Comparison of ENCODE assay signal across 2 cellular contexts in genomic region chr18:63318882-63319382, GRCh38.
TF ChIP-seq lines count a peak whose summit lies in the region.

No MANE protein-coding gene starts in this region.

TF ChIP-seq in SK-N-SH treated with all-trans-retinoic acid at 6 μM for 48 hours, 23 proteins besides CTCF, POLR2A, EP300 and RAD21 (continued from another document):
- TF ChIP-seq CREB5 (CRISPR knock-in tag; IDR thresholded peaks at IDR 0.05; ENCODE audit: low read depth): no peak
- TF ChIP-seq ZNF8 (CRISPR knock-in tag; IDR thresholded peaks at IDR 0.05): no peak
- TF ChIP-seq SNAI2 (CRISPR knock-in tag; IDR thresholded peaks at IDR 0.05): no peak
- TF ChIP-seq ESRRG (CRISPR knock-in tag; IDR thresholded peaks at IDR 0.05): no peak
- TF ChIP-seq ARNTL (CRISPR knock-in tag; IDR thresholded peaks at IDR 0.05; ENCODE audit: borderline replicate concordance, low read depth): no peak
- no peak for TF ChIP-seq TSHZ2 (CRISPR knock-in tag; IDR thresholded peaks at IDR 0.05)
TF ChIP-seq in SK-N-SH treated with all-trans-retinoic acid at 6 μM for 48 hours: peak in this region for 0.

TF ChIP-seq in WTC11, 78 proteins besides CTCF, POLR2A, EP300 and RAD21 (continued from another document):
- TF ChIP-seq AR (CRISPR knock-in tag; IDR thresholded peaks at IDR 0.05): no peak
TF ChIP-seq in WTC11: peak in this region for 0.
